16 cellular contexts compared by ENCODE assay signal in the genomic region with DNA sequence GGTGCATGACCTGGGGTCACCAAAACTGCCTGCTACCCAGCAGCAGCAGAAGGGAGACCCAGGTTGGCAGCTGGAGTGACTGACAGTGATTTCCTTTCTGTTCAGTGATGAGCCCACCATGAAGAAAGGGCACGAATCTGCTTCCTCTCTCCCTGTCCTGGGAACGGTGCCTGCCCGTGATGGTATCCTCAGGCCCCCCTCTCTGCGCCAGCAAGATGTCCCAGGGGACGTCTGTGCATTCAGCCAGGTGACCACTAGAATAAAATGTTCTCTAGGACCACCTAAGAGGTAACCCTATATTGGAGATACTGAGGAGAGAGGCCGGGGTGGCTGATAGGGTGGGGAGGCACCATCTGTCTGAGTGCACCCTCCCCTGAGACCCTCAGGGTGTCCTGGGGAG.
"Had no signal": no experiment of that assay in that cellular context is flagged by ENCODE, and none has a peak within 500 bp of the region (broad histone marks: within the 10 kb centered on the region; RNA-seq: fewer than 3 reads in every experiment).

No MANE protein-coding gene starts in this region.

- H3K4me1 ChIP-seq: foreskin keratinocyte, right lobe of liver had no signal

- DNase-seq: activated B cell treated with CpG ODN at 0.5 μM for 24 hours; activated CD4-positive, alpha-beta T cell treated with anti-CD3 and anti-CD28 coated beads for 48 hours; activated CD8-positive, alpha-beta T cell treated with anti-CD3 and anti-CD28 coated beads for 36 hours; activated effector memory CD4-positive, alpha-beta T cell treated with Interleukin-2 at 50 U/mL for 16 hours; activated naive CD4-positive, alpha-beta T cell treated with anti-CD3 and anti-CD28 coated beads, Interleukin-2, amount 50 U/mL, for 16 hours; activated T-cell treated with anti-CD3 and anti-CD28 coated beads, Interleukin-2, amount 50 U/mL, for 4 hours; adrenal gland; foreskin keratinocyte; mesendoderm; occipital lobe; SW 1271; testis had no signal

- H3K4me3 ChIP-seq: adrenal gland, cardiac muscle cell, right lobe of liver, testis had no signal

- FAIRE-seq: islet of Langerhans, TTC549 had no signal

- H3K27ac ChIP-seq: adrenal gland, cardiac muscle cell, foreskin keratinocyte, right lobe of liver had no signal

- ATAC-seq: activated CD8-positive, alpha-beta T cell treated with anti-CD3 and anti-CD28 coated beads for 36 hours; activated T-cell treated with anti-CD3 and anti-CD28 coated beads, Interleukin-2, amount 50 U/mL, for 4 hours; foreskin keratinocyte had no signal

- H3K9me3 ChIP-seq: adrenal gland, right lobe of liver, testis had no signal

- H3K27me3 ChIP-seq: adrenal gland, cardiac muscle cell, foreskin keratinocyte, right lobe of liver, testis had no signal

- H3K36me3 ChIP-seq: adrenal gland, cardiac muscle cell, right lobe of liver had no signal
